9 cellular contexts compared by ENCODE assay signal in the genomic region with DNA sequence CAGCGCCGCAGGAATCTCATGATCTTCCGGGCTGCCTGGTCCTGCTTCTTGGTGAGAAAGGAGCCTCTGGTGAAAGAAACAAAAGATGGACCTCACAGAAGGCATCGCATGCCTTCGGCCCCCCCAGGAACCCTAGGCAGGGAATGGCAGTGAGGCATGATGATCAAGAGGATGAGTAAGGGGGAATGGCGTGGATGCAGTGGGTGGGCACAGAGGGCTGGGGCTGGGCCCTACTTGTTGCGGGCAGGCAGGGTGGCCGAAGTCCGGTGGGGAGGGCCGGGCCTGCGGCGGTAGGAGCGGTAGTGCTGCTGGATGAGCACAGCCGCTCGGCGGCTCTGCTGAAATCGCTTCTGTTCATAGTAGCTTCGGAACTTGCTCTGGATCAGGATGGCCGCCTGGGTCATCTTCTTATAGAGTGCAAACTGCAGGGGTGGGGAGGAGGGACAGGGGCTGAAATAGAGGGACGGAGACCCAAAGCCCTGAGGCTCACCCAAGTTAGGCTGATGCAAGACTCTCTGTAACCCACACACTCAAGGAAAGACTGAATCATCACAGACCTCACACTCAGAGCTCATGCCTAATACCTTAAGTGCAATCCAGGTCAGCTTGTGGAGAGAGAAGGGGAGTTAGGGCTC. TPM values are rescaled to one million over a fixed set of nuclear protein-coding genes. Genes with fewer than 3 reads are reported as not detected.
DNase-seq lines count a peak whose midpoint lies in the region; ATAC-seq and TF ChIP-seq lines count a peak whose summit lies in the region.
"Had no signal": no experiment of that assay in that cellular context is flagged by ENCODE, and none has a peak within 500 bp of the region (broad histone marks: within the 10 kb centered on the region; RNA-seq: fewer than 3 reads in every experiment).

No MANE protein-coding gene starts in this region.

- peaks cover 37% of the 10 kb centered on the region for H3K4me1 Mint-ChIP-seq in activated naive CD8-positive, alpha-beta T cell treated with anti-CD3 and anti-CD28 coated beads for 36 hours

- H3K27me3 ChIP-seq in BE2C: no peaks in the 10 kb centered on the region
- no peaks in the 10 kb centered on the region for H3K27me3 ChIP-seq in HUES48 (ENCODE audit: control insufficient read depth, insufficient read depth, low read length)
- H3K27me3 ChIP-seq in iPS-20b (ENCODE audit: insufficient read depth, low read length): peaks cover 36% of the 10 kb centered on the region

- H3K4me1 ChIP-seq in BE2C (no peaks in the 10 kb centered on the region), HUES48 (ENCODE audit: control insufficient read depth, insufficient read depth, low read length) (peaks cover 12% of the 10 kb centered on the region), iPS-20b (ENCODE audit: insufficient read depth, low read length) (peaks cover 12% of the 10 kb centered on the region)

- H3K9ac ChIP-seq in HUES48 (ENCODE audit: low read depth, low read length) (peak overlapping the region; percentile 53), iPS-20b (ENCODE audit: low read depth, low read length) (peak overlapping the region; percentile 96)
- H3K9ac ChIP-seq: KMS-11 had no signal

- H3K9me3 Mint-ChIP-seq in activated naive CD8-positive, alpha-beta T cell treated with anti-CD3 and anti-CD28 coated beads for 36 hours: peaks cover 1% of the 10 kb centered on the region

- H3K27ac ChIP-seq in HUES48 (ENCODE audit: low read depth, low read length): peak overlapping the region; percentile 99
- peak overlapping the region; percentile 86 for H3K27ac ChIP-seq in iPS-20b (ENCODE audit: low read length)
- H3K27ac ChIP-seq: KMS-11 had no signal

- DNase-seq in BE2C: no peak
- DNase-seq in activated naive CD8-positive, alpha-beta T cell treated with anti-CD3 and anti-CD28 coated beads for 36 hours: peak; percentile 68
- peak; percentile 65 for DNase-seq in stimulated activated naive CD8-positive, alpha-beta T cell treated with anti-CD3 and anti-CD28 coated beads, Interleukin-15, Interleukin-2, amounts not matched to agents 100 U/mL and 50 U/mL, for 24 hours
- DNase-seq in effector CD4-positive, alpha-beta T cell: no peak

- H3K9me3 ChIP-seq in BE2C: no peaks in the 10 kb centered on the region
- H3K9me3 ChIP-seq in HUES48 (ENCODE audit: control insufficient read depth, insufficient read depth, low read length): peaks cover 5% of the 10 kb centered on the region; the same call in 1 of the 2 replicates
- H3K9me3 ChIP-seq in iPS-20b (ENCODE audit: insufficient read depth, low read depth, low read length): no peaks in the 10 kb centered on the region

- no peak overlapping the region for H3K27ac Mint-ChIP-seq in activated naive CD8-positive, alpha-beta T cell treated with anti-CD3 and anti-CD28 coated beads for 36 hours

- H3K27me3 Mint-ChIP-seq in activated naive CD8-positive, alpha-beta T cell treated with anti-CD3 and anti-CD28 coated beads for 36 hours: peaks cover 8% of the 10 kb centered on the region

- no peak for TF ChIP-seq CTCF in BE2C (IDR thresholded peaks at IDR 0.05; ENCODE audit: low read depth, low read length)

- H3K36me3 ChIP-seq in BE2C: no peaks in the 10 kb centered on the region; the same call in 1 of the 2 replicates
- peaks cover 20% of the 10 kb centered on the region for H3K36me3 ChIP-seq in HUES48 (ENCODE audit: control insufficient read depth, insufficient read depth, low read length)
- H3K36me3 ChIP-seq in iPS-20b (ENCODE audit: insufficient read depth, low read depth, low read length): peaks cover 21% of the 10 kb centered on the region

- H3K4me3 ChIP-seq in BE2C (ENCODE audit: low read depth, low read length) (peak overlapping the region; percentile 76), HUES48 (ENCODE audit: low read depth, low read length) (peak overlapping the region; percentile 97), iPS-20b (ENCODE audit: low read length) (peak overlapping the region; percentile 91)

- no peak overlapping the region for H3K4me3 Mint-ChIP-seq in activated naive CD8-positive, alpha-beta T cell treated with anti-CD3 and anti-CD28 coated beads for 36 hours

- ATAC-seq in stimulated activated naive CD8-positive, alpha-beta T cell treated with anti-CD3 and anti-CD28 coated beads, Interleukin-15, Interleukin-2, amounts not matched to agents 100 U/mL and 50 U/mL, for 24 hours: peak; percentile 42
- ATAC-seq in HG03571 (IDR thresholded peaks at IDR 0.05; ENCODE audit: unreplicated experiment) (no peak), GM21367 (IDR thresholded peaks at IDR 0.05; ENCODE audit: unreplicated experiment) (no peak)

- peaks cover 25% of the 10 kb centered on the region for H3K36me3 Mint-ChIP-seq in activated naive CD8-positive, alpha-beta T cell treated with anti-CD3 and anti-CD28 coated beads for 36 hours

RNA-seq across cellular contexts. Expression of a gene that starts 1.4 kb away (rescaled TPM):
- polyA plus RNA-seq in BE2C (2012; ENCODE audit: insufficient read depth, insufficient read length, low read depth): 43.8 TPM
- 10 to 100 TPM; 62.2 to 63.6 TPM for total RNA-seq in activated naive CD8-positive, alpha-beta T cell treated with anti-CD3 and anti-CD28 coated beads for 36 hours

RNA-seq across cellular contexts. Expression of a gene that starts 18.1 kb away (rescaled TPM):
- polyA plus RNA-seq in BE2C (2012; ENCODE audit: insufficient read depth, insufficient read length, low read depth): 119 TPM
- total RNA-seq in activated naive CD8-positive, alpha-beta T cell treated with anti-CD3 and anti-CD28 coated beads for 36 hours: 10 to 100 TPM; 27.8 to 30.7 TPM

RNA-seq across cellular contexts. Expression of a gene that starts 18.4 kb away (rescaled TPM):
- polyA plus RNA-seq in BE2C (2012; ENCODE audit: insufficient read depth, insufficient read length, low read depth): 31.3 TPM
- 100 to 1,000 TPM; 107 to 108 TPM for total RNA-seq in activated naive CD8-positive, alpha-beta T cell treated with anti-CD3 and anti-CD28 coated beads for 36 hours

RNA-seq across cellular contexts. Expression of a gene that starts 20.7 kb away (rescaled TPM):
- 1,200 TPM for polyA plus RNA-seq in BE2C (2012; ENCODE audit: insufficient read depth, insufficient read length, low read depth)
- total RNA-seq in activated naive CD8-positive, alpha-beta T cell treated with anti-CD3 and anti-CD28 coated beads for 36 hours: 1,000 to 10,000 TPM; 1,791 to 1,802 TPM

RNA-seq across cellular contexts. Expression of a gene that starts 28.3 kb away (rescaled TPM):
- 0.45 TPM for polyA plus RNA-seq in BE2C (2012; ENCODE audit: insufficient read depth, insufficient read length, low read depth)
- under 1 TPM; 0.29 to 0.36 TPM for total RNA-seq in activated naive CD8-positive, alpha-beta T cell treated with anti-CD3 and anti-CD28 coated beads for 36 hours

Comparison
In these comparisons a context has a peak if more than half of its experiments do, and no peak if none do; other contexts are left out.
1. DNase-seq: peak in activated naive CD8-positive, alpha-beta T cell treated with anti-CD3 and anti-CD28 coated beads for 36 hours (single experiment) and stimulated activated naive CD8-positive, alpha-beta T cell treated with anti-CD3 and anti-CD28 coated beads, Interleukin-15, Interleukin-2, amounts not matched to agents 100 U/mL and 50 U/mL, for 24 hours (single experiment); none in BE2C (single experiment) and effector CD4-positive, alpha-beta T cell (single experiment).
2. Peak in every context shown above with its lines, with median percentiles within 50 percentile points of each other: H3K4me3 ChIP-seq.